1 cellular context compared by ENCODE assay signal in genomic region chr16:4616047-4616811, GRCh38.
TF ChIP-seq lines count a peak whose summit lies in the region.

No MANE protein-coding gene starts in this region.

TF ChIP-seq in HepG2, 621 proteins besides CTCF, POLR2A, EP300 and RAD21 (continued from another document and continues in another):
- TF ChIP-seq PAXIP1 (CRISPR knock-in tag; conservative IDR thresholded peaks at IDR 0.05) (peak; percentile 44; the same call in 1 of the 2 replicates), PRDM4 (CRISPR knock-in tag; IDR thresholded peaks at IDR 0.05; ENCODE audit: borderline replicate concordance) (no peak), ZFY (CRISPR knock-in tag; IDR thresholded peaks at IDR 0.05) (peak; percentile 66), ZHX2 (IDR thresholded peaks at IDR 0.05; ENCODE audit: low read depth) (0 out of 2 replicates have a peak, but pooled peaks have one; percentile 47), ZHX2 (CRISPR knock-in tag; IDR thresholded peaks at IDR 0.05; ENCODE audit: borderline replicate concordance) (no peak), ZFX (CRISPR knock-in tag; IDR thresholded peaks at IDR 0.05; ENCODE audit: low read depth) (peak; percentile 71), ZXDC (CRISPR knock-in tag; IDR thresholded peaks at IDR 0.05) (no peak), HOXA5 (CRISPR knock-in tag; IDR thresholded peaks at IDR 0.05) (peak; percentile 55; the same call in 1 of the 2 replicates), MIXL1 (CRISPR knock-in tag; IDR thresholded peaks at IDR 0.05) (no peak), ASH2L (IDR thresholded peaks at IDR 0.05; ENCODE audit: insufficient read length, low read depth, low read length) (peak; percentile 75), ZNF430 (CRISPR knock-in tag; IDR thresholded peaks at IDR 0.05) (0 out of 2 replicates have a peak, but pooled peaks have one; percentile 16), MXI1 (IDR thresholded peaks at IDR 0.05; ENCODE audit: borderline replicate concordance, low read depth, low read length) (peak; percentile 89; the same call in 2 of the 3 replicates), KLF12 (CRISPR knock-in tag; IDR thresholded peaks at IDR 0.05; ENCODE audit: borderline replicate concordance) (peak; percentile 56; the same call in 1 of the 2 replicates), HOXA3 (CRISPR knock-in tag; IDR thresholded peaks at IDR 0.05) (peak; percentile 74; the same call in 1 of the 2 replicates), ZFP82 (CRISPR knock-in tag; IDR thresholded peaks at IDR 0.05; ENCODE audit: borderline replicate concordance) (peak; percentile 33; the same call in 1 of the 2 replicates), ZNF557 (CRISPR knock-in tag; IDR thresholded peaks at IDR 0.05) (0 out of 2 replicates have a peak, but pooled peaks have one; percentile 32), SPEN (CRISPR knock-in tag; IDR thresholded peaks at IDR 0.05; ENCODE audit: low read depth) (peak; percentile 68), ZFP62 (CRISPR knock-in tag; IDR thresholded peaks at IDR 0.05) (no peak), SP1 (IDR thresholded peaks at IDR 0.05) (no peak), SP1 (CRISPR knock-in tag; IDR thresholded peaks at IDR 0.05) (peak; percentile 29; the same call in 1 of the 2 replicates), KLF6 (CRISPR knock-in tag; IDR thresholded peaks at IDR 0.05) (0 out of 2 replicates have a peak, but pooled peaks have one; percentile 24), ZNF468 (CRISPR knock-in tag; IDR thresholded peaks at IDR 0.05) (no peak), TBX2 (CRISPR knock-in tag; IDR thresholded peaks at IDR 0.05; ENCODE audit: borderline replicate concordance) (peak; percentile 34; the same call in 1 of the 2 replicates), HNF4A (CRISPR knock-in tag; IDR thresholded peaks at IDR 0.05) (peak; percentile 37), SRF (IDR thresholded peaks at IDR 0.05; ENCODE audit: low read depth, low read length) (peak; percentile 99), HDAC1 (CRISPR knock-in tag; IDR thresholded peaks at IDR 0.05) (peak; percentile 91), ZNF414 (CRISPR knock-in tag; IDR thresholded peaks at IDR 0.05) (0 out of 2 replicates have a peak, but pooled peaks have one; percentile 73), ZNF747 (CRISPR knock-in tag; IDR thresholded peaks at IDR 0.05; ENCODE audit: borderline replicate concordance) (no peak), SOX5 (CRISPR knock-in tag; IDR thresholded peaks at IDR 0.05; ENCODE audit: borderline replicate concordance) (peak; percentile 7; the same call in 1 of the 2 replicates), SP2 (CRISPR knock-in tag; IDR thresholded peaks at IDR 0.05) (peak; percentile 93), ARID4A (CRISPR knock-in tag; IDR thresholded peaks at IDR 0.05; ENCODE audit: borderline replicate concordance) (peak; percentile 92), HIVEP1 (CRISPR knock-in tag; IDR thresholded peaks at IDR 0.05) (peak; percentile 51), ZNF264 (CRISPR knock-in tag; IDR thresholded peaks at IDR 0.05) (0 out of 2 replicates have a peak, but pooled peaks have one; percentile 31), NONO (IDR thresholded peaks at IDR 0.05) (no peak), NONO (CRISPR knock-in tag; conservative IDR thresholded peaks at IDR 0.05) (peak; percentile 43; the same call in 1 of the 2 replicates), ZNF512 (CRISPR knock-in tag; IDR thresholded peaks at IDR 0.05) (no peak), NRL (CRISPR knock-in tag; IDR thresholded peaks at IDR 0.05; ENCODE audit: borderline replicate concordance) (peak; percentile 48; the same call in 1 of the 2 replicates), ZNF883 (CRISPR knock-in tag; IDR thresholded peaks at IDR 0.05; ENCODE audit: not compliant biosample characterization) (peak; percentile 30), TAF1 (CRISPR knock-in tag; IDR thresholded peaks at IDR 0.05) (peak; percentile 69), FOXA3 (CRISPR knock-in tag; IDR thresholded peaks at IDR 0.05) (peak; percentile 75), ZFP90 (CRISPR knock-in tag; IDR thresholded peaks at IDR 0.05; ENCODE audit: borderline replicate concordance) (peak; percentile 79; the same call in 1 of the 2 replicates)
